8 cellular contexts compared by ENCODE assay signal in the genomic region with DNA sequence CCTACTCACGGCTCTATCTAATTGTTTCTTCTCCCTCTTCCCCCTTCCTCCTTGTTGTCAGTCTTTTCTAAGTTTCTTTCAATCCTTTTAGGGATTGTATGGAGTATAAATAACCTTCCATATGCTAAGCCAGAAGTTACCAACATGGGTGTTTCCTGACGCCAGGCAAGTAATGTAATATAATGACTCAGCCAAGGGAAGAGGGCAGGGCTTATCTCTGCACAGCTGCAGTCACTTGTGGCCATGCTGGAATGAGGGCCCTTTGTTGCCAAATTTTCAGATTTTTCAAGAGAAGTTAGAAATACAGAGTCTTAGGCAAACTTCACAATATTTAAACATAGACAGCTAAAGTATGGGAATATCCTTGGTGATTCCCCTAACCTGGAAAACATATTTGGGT.
DNase-seq lines count a peak whose midpoint lies in the region; TF ChIP-seq lines count a peak whose summit lies in the region.

No MANE protein-coding gene starts in this region.

- H3K9ac ChIP-seq in SK-N-SH, result 0 out of 2 replicates have a peak overlapping the region, but pooled peaks have one; percentile 19

- no peaks in the 10 kb centered on the region for H3K9me3 ChIP-seq in SK-N-SH
- H3K9me3 ChIP-seq in effector memory CD4-positive, alpha-beta T cell (ENCODE audit: control insufficient read depth, low read length), result no peaks in the 10 kb centered on the region

- H3K4me3 Mint-ChIP-seq in osteocyte (ENCODE audit: unreplicated experiment), result no peak overlapping the region

- no peaks in the 10 kb centered on the region for H3K27me3 Mint-ChIP-seq in osteocyte (ENCODE audit: unreplicated experiment)

- H3K4me3 ChIP-seq in SK-N-SH (ENCODE audit: low read depth in 2 of 2, low read length in 1 of 2) (no peak overlapping the region), fibroblast of the aortic adventitia (ENCODE audit: low read depth, low read length) (no peak overlapping the region)
- H3K4me3 ChIP-seq in effector memory CD4-positive, alpha-beta T cell (ENCODE audit: insufficient read depth, low read depth, low read length, poor library complexity, severe bottlenecking), result no peak overlapping the region

- H3K4me1 ChIP-seq in SK-N-SH (ENCODE audit: control insufficient read depth in 1 of 2, insufficient read depth in 2 of 2, low read depth in 1 of 2, low read length in 1 of 2), result peaks cover 17 to 42% of the 10 kb centered on the region in 2 experiments
- peaks cover 4% of the 10 kb centered on the region for H3K4me1 ChIP-seq in effector memory CD4-positive, alpha-beta T cell (ENCODE audit: control insufficient read depth, insufficient read depth, low read length, poor library complexity, severe bottlenecking)

- peaks cover 11% of the 10 kb centered on the region for H3F3A ChIP-seq in SK-N-SH (replicated peaks; ENCODE audit: insufficient read depth)

- no peaks in the 10 kb centered on the region for H3K79me2 ChIP-seq in SK-N-SH (ENCODE audit: insufficient read depth)

- CTCF ChIA-PET in SK-N-SH (lab: Yijun Ruan, JAX), result no interaction called here

- 36% methylated on average over 2 of the region's 2 CpGs for WGBS in SK-N-SH (ENCODE audit: low lambda C conversion rate)

- no peaks in the 10 kb centered on the region for H4K20me1 ChIP-seq in SK-N-SH (ENCODE audit: insufficient read depth)

- TF ChIP-seq CTCF in SK-N-SH (IDR thresholded peaks at IDR 0.05), result no peak
- TF ChIP-seq CTCF in fibroblast of the aortic adventitia (IDR thresholded peaks at IDR 0.05; ENCODE audit: insufficient read depth, low read length), result no peak
- TF ChIP-seq CTCF in osteocyte (IDR thresholded peaks at IDR 0.05), result no peak

- H3K9me2 ChIP-seq in SK-N-SH, result no peaks in the 10 kb centered on the region

- H3K4me2 ChIP-seq in SK-N-SH, result peak overlapping the region; percentile 21

- POLR2A ChIA-PET in SK-N-SH (lab: Yijun Ruan, JAX), result no interaction called here

- no peak for TF ChIP-seq EP300 in SK-N-SH (IDR thresholded peaks at IDR 0.05; ENCODE audit: borderline replicate concordance in 1 of 2, low read depth in 1 of 2, low read length in 1 of 2)

- H3K27me3 ChIP-seq in SK-N-SH (ENCODE audit: insufficient read depth), result no peaks in the 10 kb centered on the region
- no peaks in the 10 kb centered on the region for H3K27me3 ChIP-seq in effector memory CD4-positive, alpha-beta T cell (replicated peaks; ENCODE audit: control insufficient read depth, insufficient read depth, low read length, poor library complexity, severe bottlenecking)

- H3K36me3 ChIP-seq in SK-N-SH (replicated peaks in 1 of 2; ENCODE audit: control insufficient read depth in 1 of 2, insufficient read depth in 2 of 2, low read length in 1 of 2), result no peaks in the 10 kb centered on the region
- H3K36me3 ChIP-seq in effector memory CD4-positive, alpha-beta T cell (ENCODE audit: control insufficient read depth, insufficient read depth, low read length), result no peaks in the 10 kb centered on the region

- H3K36me3 Mint-ChIP-seq in osteocyte (ENCODE audit: unreplicated experiment), result no peaks in the 10 kb centered on the region

- H3K9me3 Mint-ChIP-seq in osteocyte (ENCODE audit: unreplicated experiment), result no peaks in the 10 kb centered on the region

- peaks cover 23% of the 10 kb centered on the region for H3K4me1 Mint-ChIP-seq in osteocyte (ENCODE audit: unreplicated experiment)

- H2AFZ ChIP-seq in SK-N-SH (ENCODE audit: low read depth), result peak overlapping the region; percentile 79; the same call in 1 of the 2 replicates

- H3K27ac ChIP-seq in SK-N-SH (ENCODE audit: low read depth in 2 of 2, low read length in 1 of 2), result peak overlapping the region; percentile 67 to 74
- H3K27ac ChIP-seq in effector memory CD4-positive, alpha-beta T cell (ENCODE audit: insufficient read depth, low read length, poor library complexity, severe bottlenecking), result no peak overlapping the region

- DNase-seq in A172 (ENCODE audit: low spot score) (peak; percentile 62), GDM1 (lab: John Stamatoyannopoulos, UW) (peak; percentile 27), SK-N-SH (no peak), fibroblast of the aortic adventitia (ENCODE audit: low read depth) (peak; percentile 58), osteocyte (ENCODE audit: extremely low spot score, unreplicated experiment) (no peak), NCI-H2081 (lab: John Stamatoyannopoulos, UW) (no peak), G401 (ENCODE audit: low spot score) (no peak)
- DNase-seq in effector memory CD4-positive, alpha-beta T cell, result no peak

- no peak overlapping the region for H3K27ac Mint-ChIP-seq in osteocyte (ENCODE audit: unreplicated experiment)

- in situ Hi-C loops in G401 (cut with HindIII; ENCODE audit: low sequenced_read_pairs), result no loop called here

- no peak for TF ChIP-seq RAD21 in SK-N-SH (IDR thresholded peaks at IDR 0.05; ENCODE audit: low read length)

TF ChIP-seq in SK-N-SH, 30 proteins besides CTCF, POLR2A, EP300 and RAD21 (continues in another document):
- TF ChIP-seq NFIC (IDR thresholded peaks at IDR 0.05; ENCODE audit: borderline replicate concordance), result peak; percentile 67; the same call in 1 of the 2 replicates
- no peak for TF ChIP-seq RFX5 (IDR thresholded peaks at IDR 0.05; ENCODE audit: low read length)
- TF ChIP-seq YY1 (IDR thresholded peaks at IDR 0.05; ENCODE audit: low read depth), result no peak
- 0 out of 2 replicates have a peak, but pooled peaks have one; percentile 17 for TF ChIP-seq RCOR1 (IDR thresholded peaks at IDR 0.05; ENCODE audit: low read length)
- no peak for TF ChIP-seq GATA2 (CRISPR knock-in tag; IDR thresholded peaks at IDR 0.05)
- TF ChIP-seq EZH2phosphoT487 (IDR thresholded peaks at IDR 0.05; ENCODE audit: borderline replicate concordance, low read depth), result no peak
- no peak; the same call in 1 of the 2 replicates for TF ChIP-seq POLR2AphosphoS5 (IDR thresholded peaks at IDR 0.05; ENCODE audit: low read depth, low read length)
- TF ChIP-seq, protein P1, sequence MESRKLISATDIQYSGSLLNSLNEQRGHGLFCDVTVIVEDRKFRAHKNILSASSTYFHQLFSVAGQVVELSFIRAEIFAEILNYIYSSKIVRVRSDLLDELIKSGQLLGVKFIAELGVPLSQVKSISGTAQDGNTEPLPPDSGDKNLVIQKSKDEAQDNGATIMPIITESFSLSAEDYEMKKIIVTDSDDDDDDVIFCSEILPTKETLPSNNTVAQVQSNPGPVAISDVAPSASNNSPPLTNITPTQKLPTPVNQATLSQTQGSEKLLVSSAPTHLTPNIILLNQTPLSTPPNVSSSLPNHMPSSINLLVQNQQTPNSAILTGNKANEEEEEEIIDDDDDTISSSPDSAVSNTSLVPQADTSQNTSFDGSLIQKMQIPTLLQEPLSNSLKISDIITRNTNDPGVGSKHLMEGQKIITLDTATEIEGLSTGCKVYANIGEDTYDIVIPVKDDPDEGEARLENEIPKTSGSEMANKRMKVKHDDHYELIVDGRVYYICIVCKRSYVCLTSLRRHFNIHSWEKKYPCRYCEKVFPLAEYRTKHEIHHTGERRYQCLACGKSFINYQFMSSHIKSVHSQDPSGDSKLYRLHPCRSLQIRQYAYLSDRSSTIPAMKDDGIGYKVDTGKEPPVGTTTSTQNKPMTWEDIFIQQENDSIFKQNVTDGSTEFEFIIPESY (IDR thresholded peaks at IDR 0.05; ENCODE audit: borderline replicate concordance, low read depth), result no peak
- no peak for TF ChIP-seq FOXJ3 (CRISPR knock-in tag; IDR thresholded peaks at IDR 0.05)
- TF ChIP-seq FOSL2 (IDR thresholded peaks at IDR 0.05; ENCODE audit: borderline replicate concordance, low read depth), result peak; percentile 74; the same call in 1 of the 2 replicates
- no peak for TF ChIP-seq GABPA (IDR thresholded peaks at IDR 0.05; ENCODE audit: low read depth)
- TF ChIP-seq, protein P2, sequence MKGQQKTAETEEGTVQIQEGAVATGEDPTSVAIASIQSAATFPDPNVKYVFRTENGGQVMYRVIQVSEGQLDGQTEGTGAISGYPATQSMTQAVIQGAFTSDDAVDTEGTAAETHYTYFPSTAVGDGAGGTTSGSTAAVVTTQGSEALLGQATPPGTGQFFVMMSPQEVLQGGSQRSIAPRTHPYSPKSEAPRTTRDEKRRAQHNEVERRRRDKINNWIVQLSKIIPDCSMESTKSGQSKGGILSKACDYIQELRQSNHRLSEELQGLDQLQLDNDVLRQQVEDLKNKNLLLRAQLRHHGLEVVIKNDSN (IDR thresholded peaks at IDR 0.05; ENCODE audit: borderline replicate concordance, low read depth), result no peak
- peak; percentile 51; the same call in 1 of the 2 replicates for TF ChIP-seq SIN3A (IDR thresholded peaks at IDR 0.05; ENCODE audit: borderline replicate concordance, low read depth, low read length)
- TF ChIP-seq, protein P3, sequence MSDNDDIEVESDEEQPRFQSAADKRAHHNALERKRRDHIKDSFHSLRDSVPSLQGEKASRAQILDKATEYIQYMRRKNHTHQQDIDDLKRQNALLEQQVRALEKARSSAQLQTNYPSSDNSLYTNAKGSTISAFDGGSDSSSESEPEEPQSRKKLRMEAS (IDR thresholded peaks at IDR 0.05; ENCODE audit: low read depth), result peak; percentile 50; the same call in 1 of the 2 replicates
- no peak for TF ChIP-seq NRF1 (IDR thresholded peaks at IDR 0.05; ENCODE audit: low read depth, low read length)
- no peak for TF ChIP-seq FOXM1 (IDR thresholded peaks at IDR 0.05; ENCODE audit: low read depth)
- no peak for TF ChIP-seq TEAD4 (IDR thresholded peaks at IDR 0.05; ENCODE audit: borderline replicate concordance, insufficient read depth)
- TF ChIP-seq TCF12 (IDR thresholded peaks at IDR 0.05), result peak; percentile 77
- TF ChIP-seq JUND (IDR thresholded peaks at IDR 0.05), result peak; percentile 55

Comparison
In these comparisons a context has a peak if more than half of its experiments do, and no peak if none do; other contexts are left out.
1. DNase-seq: peak in A172 (single experiment), GDM1 (single experiment) and fibroblast of the aortic adventitia (single experiment); none in SK-N-SH (single experiment), osteocyte (single experiment), NCI-H2081 (0 of 2), effector memory CD4-positive, alpha-beta T cell (0 of 3) and G401 (single experiment).